8 cellular contexts compared by ENCODE assay signal in genomic region chr11:65651589-65652510, GRCh38. TPM values are rescaled to one million over a fixed set of nuclear protein-coding genes. Genes with fewer than 3 reads are reported as not detected.
A peak's percentile ranks its signal among the peaks of the same experiment; 100 is the strongest.
DNase-seq lines count a peak whose midpoint lies in the region; ATAC-seq lines count a peak whose summit lies in the region.

No MANE protein-coding gene starts in this region.

- H2AFZ ChIP-seq in mesenchymal stem cell (ENCODE audit: low read depth, low read length): no peak overlapping the region

- H2BK15ac ChIP-seq in mesenchymal stem cell (ENCODE audit: low read depth, poor library complexity, severe bottlenecking): peak overlapping the region; percentile 34

- peak overlapping the region; percentile 72 for H3K4me2 ChIP-seq in mesenchymal stem cell (ENCODE audit: low read length, poor library complexity, severe bottlenecking)

- H2AK5ac ChIP-seq in mesenchymal stem cell (ENCODE audit: low read length, severe bottlenecking): no peak overlapping the region

- H3K9me3 ChIP-seq in mesenchymal stem cell (ENCODE audit: control insufficient read depth, low read length): no peaks in the 10 kb centered on the region

- peak overlapping the region; percentile 60 for H4K91ac ChIP-seq in mesenchymal stem cell (ENCODE audit: low read length)

- peak overlapping the region in 1 of 2 experiments; percentile 56 for H3K14ac ChIP-seq in mesenchymal stem cell (ENCODE audit: low read length in 2 of 2)

- H3K4me1 ChIP-seq in mesenchymal stem cell (ENCODE audit: control insufficient read depth, insufficient read depth, low read depth, low read length): peaks cover 15% of the 10 kb centered on the region

- H4K8ac ChIP-seq in mesenchymal stem cell (ENCODE audit: low read length): peak overlapping the region; percentile 92

- H2BK5ac ChIP-seq in mesenchymal stem cell (ENCODE audit: low read depth, low read length, poor library complexity, severe bottlenecking): no peak overlapping the region

- peak overlapping the region; percentile 50 to 75 for H3K4me3 ChIP-seq in mesenchymal stem cell (ENCODE audit: insufficient read depth in 1 of 2, low read depth in 1 of 2, low read length in 2 of 2)

- ATAC-seq in HG02970 (IDR thresholded peaks at IDR 0.05; ENCODE audit: low FRiP score, unreplicated experiment): no peak

- peak overlapping the region; percentile 74 for H2BK120ac ChIP-seq in mesenchymal stem cell (ENCODE audit: low read depth, low read length)

- 43% methylated on average over 21 of the region's 28 CpGs for WGBS in mesenchymal stem cell

- H3K23ac ChIP-seq in mesenchymal stem cell (ENCODE audit: low read length in 2 of 2): no peak overlapping the region

- peak overlapping the region; percentile 25 to 44 for H3K18ac ChIP-seq in mesenchymal stem cell (ENCODE audit: low read depth in 1 of 2, low read length in 2 of 2)

- H3K27me3 ChIP-seq in mesenchymal stem cell (ENCODE audit: control insufficient read depth in 1 of 2, insufficient read depth in 1 of 2, low read length in 2 of 2): no peaks in the 10 kb centered on the region

- peak; percentile 22 for DNase-seq in NCI-H345 (lab: John Stamatoyannopoulos, UW)
- no peak for DNase-seq in NCI-H345 treated with DMSO at 0.1 percent for 48 hours (lab: John Stamatoyannopoulos, UW; ENCODE audit: unreplicated experiment)
- DNase-seq in NCI-H69 (lab: John Stamatoyannopoulos, UW): peak; percentile 26
- peak; percentile 68 for DNase-seq in mesenchymal stem cell
- peak; percentile 84 for DNase-seq in ureter (ENCODE audit: low spot score)
- no peak for DNase-seq in NK-92 (lab: John Stamatoyannopoulos, UW; ENCODE audit: unreplicated experiment)

- H3K27ac ChIP-seq in cingulate gyrus (ENCODE audit: low read depth, low read length) (peak overlapping the region; percentile 98), mesenchymal stem cell (ENCODE audit: low read length, poor library complexity, severe bottlenecking) (peak overlapping the region; percentile 38)

- peaks cover 9% of the 10 kb centered on the region for H3K79me1 ChIP-seq in mesenchymal stem cell (replicated peaks; ENCODE audit: low read length, poor library complexity, severe bottlenecking)

- peak overlapping the region; percentile 94 for H3K9ac ChIP-seq in mesenchymal stem cell (ENCODE audit: low read length)

- H3K36me3 ChIP-seq in mesenchymal stem cell (ENCODE audit: control insufficient read depth in 1 of 2, insufficient read depth in 2 of 2, low read depth in 1 of 2, low read length in 2 of 2): peaks cover 53 to 73% of the 10 kb centered on the region in 2 experiments

- H3K4ac ChIP-seq in mesenchymal stem cell (ENCODE audit: low read depth in 1 of 2, low read length in 2 of 2): peak overlapping the region; percentile 0 to 75

- peak overlapping the region in 1 of 2 experiments; percentile 8 for H2BK12ac ChIP-seq in mesenchymal stem cell (ENCODE audit: low read length in 2 of 2)

RNA-seq across cellular contexts. Expression of gene RELA, which starts 10.9 kb away (rescaled TPM):
- polyA plus RNA-seq in mesenchymal stem cell (2013, experiment 1 of 2): 76.9 TPM
- 76.3 TPM for polyA plus RNA-seq in mesenchymal stem cell (2013, experiment 2 of 2)
- total RNA-seq in ureter: 97.9 TPM

RNA-seq across cellular contexts. Expression of gene SIPA1, which starts 13.9 kb away (rescaled TPM):
- polyA plus RNA-seq in mesenchymal stem cell (2013, experiment 1 of 2): 35.0 TPM
- 34.6 TPM for polyA plus RNA-seq in mesenchymal stem cell (2013, experiment 2 of 2)
- 40.3 TPM for total RNA-seq in ureter

RNA-seq across cellular contexts. Expression of gene PCNX3, which starts 36.3 kb away (rescaled TPM):
- 21.5 TPM for polyA plus RNA-seq in mesenchymal stem cell (2013, experiment 1 of 2)
- 19.8 TPM for polyA plus RNA-seq in mesenchymal stem cell (2013, experiment 2 of 2)
- total RNA-seq in ureter: 57.6 TPM

RNA-seq across cellular contexts. Expression of gene MAP3K11, which starts 37.8 kb away (rescaled TPM):
- polyA plus RNA-seq in mesenchymal stem cell (2013, experiment 1 of 2): 36.7 TPM
- polyA plus RNA-seq in mesenchymal stem cell (2013, experiment 2 of 2): 36.1 TPM
- total RNA-seq in ureter: 57.3 TPM

RNA-seq across cellular contexts. Expression of gene KCNK7, which starts 56.2 kb away (rescaled TPM):
- 0.04 TPM for polyA plus RNA-seq in mesenchymal stem cell (2013, experiment 1 of 2)
- polyA plus RNA-seq in mesenchymal stem cell (2013, experiment 2 of 2): 0.08 TPM
- total RNA-seq in ureter: 0.83 TPM

Comparison
In these comparisons a context has a peak if more than half of its experiments do, and no peak if none do; other contexts are left out.
1. DNase-seq: peak in NCI-H345 (single experiment), NCI-H69 (single experiment), mesenchymal stem cell (single experiment) and ureter (single experiment); none in NCI-H345 treated with DMSO at 0.1 percent for 48 hours (single experiment) and NK-92 (single experiment).